Comparison of ENCODE assay signal across 19 cellular contexts in genomic region chr2:134504586-134505336, GRCh38.
DNase-seq lines count a peak whose midpoint lies in the region; ATAC-seq and TF ChIP-seq lines count a peak whose summit lies in the region.
"Had no signal": no experiment of that assay in that cellular context is flagged by ENCODE, and none has a peak within 500 bp of the region (broad histone marks: within the 10 kb centered on the region; RNA-seq: fewer than 3 reads in every experiment).

No MANE protein-coding gene starts in this region.

- peaks cover 11% of the 10 kb centered on the region for H3K27me3 Mint-ChIP-seq in MCF 10A (ENCODE audit: insufficient read depth, unreplicated experiment)
- H3K27me3 Mint-ChIP-seq in endothelial cell (ENCODE audit: unreplicated experiment): peaks cover 6% of the 10 kb centered on the region
- no peaks in the 10 kb centered on the region for H3K27me3 Mint-ChIP-seq in CD4-positive, alpha-beta T cell

- H3K27ac Mint-ChIP-seq in MCF 10A (ENCODE audit: low read depth, unreplicated experiment) (no peak overlapping the region), endothelial cell (ENCODE audit: unreplicated experiment) (no peak overlapping the region)
- H3K27ac Mint-ChIP-seq in CD4-positive, alpha-beta T cell: no peak overlapping the region

- TF ChIP-seq CTCF in MCF 10A (IDR thresholded peaks at IDR 0.05; ENCODE audit: unreplicated experiment): no peak
- TF ChIP-seq CTCF in breast epithelium (IDR thresholded peaks at IDR 0.05): no peak
- TF ChIP-seq CTCF in endothelial cell (IDR thresholded peaks at IDR 0.05; ENCODE audit: unreplicated experiment): no peak
- TF ChIP-seq CTCF in lower lobe of right lung (IDR thresholded peaks at IDR 0.05): no peak
- TF ChIP-seq CTCF in GM13976 (IDR thresholded peaks at IDR 0.05; ENCODE audit: borderline replicate concordance, control extremely low read depth, extremely low read depth, insufficient read depth, missing control alignments): no peak
- TF ChIP-seq CTCF in CD4-positive, alpha-beta T cell (IDR thresholded peaks at IDR 0.05): no peak
- no peak for TF ChIP-seq CTCF in heart left ventricle (IDR thresholded peaks at IDR 0.05)

- TF ChIP-seq POLR2A in breast epithelium (IDR thresholded peaks at IDR 0.05) (no peak), heart left ventricle (IDR thresholded peaks at IDR 0.05) (no peak)

- POLR2A ChIA-PET in MCF 10A (lab: Yijun Ruan, JAX): no interaction called here
- POLR2A ChIA-PET in CD4-positive, alpha-beta T cell (lab: Charles Lee): no interaction called here

- H3K36me3 Mint-ChIP-seq in MCF 10A (ENCODE audit: insufficient read depth, unreplicated experiment) (no peaks in the 10 kb centered on the region), endothelial cell (ENCODE audit: low read depth, unreplicated experiment) (peaks cover 41% of the 10 kb centered on the region)
- H3K36me3 Mint-ChIP-seq in CD4-positive, alpha-beta T cell (ENCODE audit: low read depth): no peaks in the 10 kb centered on the region

- ATAC-seq in lower lobe of right lung (peak; percentile 38 to 83), heart left ventricle (no peak)
- no peak for ATAC-seq in CD4-positive, alpha-beta T cell (ENCODE audit: poor library complexity)
- ATAC-seq: Right ventricle myocardium inferior had no signal

- no TSS peak for BruUV-seq in MCF 10A (replicated peaks; lab: Mats Ljungman, UMichigan)

- no peak overlapping the region for H3K27ac ChIP-seq in breast epithelium
- no peak overlapping the region for H3K27ac ChIP-seq in lower lobe of right lung
- no peak overlapping the region for H3K27ac ChIP-seq in CD4-positive, alpha-beta T cell (ENCODE audit: low read depth, low read length)
- no peak overlapping the region for H3K27ac ChIP-seq in heart left ventricle
- H3K27ac ChIP-seq: BLaER1, PC-9, SK-N-MC had no signal

- intact Hi-C loops in MCF 10A (cut with micrococcal nuclease) (no loop called here), breast epithelium (cut with DNase I; ENCODE audit: low total_unique reads) (no loop called here), lower lobe of right lung (cut with DNase I) (no loop called here), heart left ventricle (cut with DNase I) (no loop called here)
- intact Hi-C loops in CD4-positive, alpha-beta T cell (cut with DNase I, micrococcal nuclease): no loop called here

- peak; percentile 86 for DNase-seq in MCF 10A (ENCODE audit: unreplicated experiment)
- DNase-seq in breast epithelium (ENCODE audit: low spot score in 2 of 2): no peak
- no peak for DNase-seq in endothelial cell (ENCODE audit: low spot score)
- DNase-seq in lower lobe of right lung: no peak
- no peak for DNase-seq in GM13976 (ENCODE audit: low spot score)
- no peak for DNase-seq in CD4-positive, alpha-beta T cell
- DNase-seq in heart left ventricle: no peak
- DNase-seq: CD8-positive, alpha-beta memory T cell; DMS79 treated with DMSO at 0.1 percent for 48 hours; GOT3; MG63; NCI-H1092 treated with DMSO at 0.1 percent for 48 hours; NCI-H1694; NCI-H446; NCI-H748 treated with DMSO at 0.1 percent for 48 hours; PC-9 had no signal

- H3K4me1 Mint-ChIP-seq in MCF 10A (ENCODE audit: insufficient read depth, unreplicated experiment) (no peaks in the 10 kb centered on the region), endothelial cell (ENCODE audit: unreplicated experiment) (no peaks in the 10 kb centered on the region)
- H3K4me1 Mint-ChIP-seq in CD4-positive, alpha-beta T cell (ENCODE audit: low read depth): peaks cover 8% of the 10 kb centered on the region

- H3K9me3 ChIP-seq in breast epithelium (no peaks in the 10 kb centered on the region), lower lobe of right lung (no peaks in the 10 kb centered on the region), heart left ventricle (no peaks in the 10 kb centered on the region)
- H3K9me3 ChIP-seq in CD4-positive, alpha-beta T cell (ENCODE audit: control insufficient read depth, low read length): no peaks in the 10 kb centered on the region
- H3K9me3 ChIP-seq: BLaER1, MG63 had no signal

- CTCF ChIA-PET in MCF 10A (lab: Yijun Ruan, JAX): no interaction called here
- CTCF ChIA-PET in CD4-positive, alpha-beta T cell (lab: Charles Lee): no interaction called here

- H3K27me3 ChIP-seq in breast epithelium (no peaks in the 10 kb centered on the region), lower lobe of right lung (ENCODE audit: low read depth) (no peaks in the 10 kb centered on the region), heart left ventricle (no peaks in the 10 kb centered on the region)
- H3K27me3 ChIP-seq in CD4-positive, alpha-beta T cell (ENCODE audit: control insufficient read depth, insufficient read depth, low read length): no peaks in the 10 kb centered on the region
- H3K27me3 ChIP-seq: BLaER1, MG63 had no signal

- H3K4me3 ChIP-seq in breast epithelium (no peak overlapping the region), lower lobe of right lung (no peak overlapping the region), heart left ventricle (no peak overlapping the region)
- H3K4me3 ChIP-seq: BLaER1, MG63, PC-9, SK-N-MC had no signal

- H3K9me3 Mint-ChIP-seq in MCF 10A (ENCODE audit: unreplicated experiment) (peaks cover 11% of the 10 kb centered on the region), endothelial cell (ENCODE audit: unreplicated experiment) (no peaks in the 10 kb centered on the region)
- no peaks in the 10 kb centered on the region for H3K9me3 Mint-ChIP-seq in CD4-positive, alpha-beta T cell
- H3K9me3 Mint-ChIP-seq: CD8-positive, alpha-beta memory T cell had no signal

- no peaks in the 10 kb centered on the region for H3K4me1 ChIP-seq in breast epithelium
- H3K4me1 ChIP-seq in lower lobe of right lung: no peaks in the 10 kb centered on the region
- H3K4me1 ChIP-seq in heart left ventricle: peaks cover 0 to 5% (median 0%) of the 10 kb centered on the region in 12 donors

- 79 to 85% (median 82%) methylated on average over 5 of the region's 5 CpGs for WGBS in heart left ventricle, 4 donors

- H3K36me3 ChIP-seq in breast epithelium: no peaks in the 10 kb centered on the region
- H3K36me3 ChIP-seq in lower lobe of right lung: no peaks in the 10 kb centered on the region
- no peaks in the 10 kb centered on the region for H3K36me3 ChIP-seq in heart left ventricle
- H3K36me3 ChIP-seq: BLaER1, MG63 had no signal

- no peak overlapping the region for H3K4me3 Mint-ChIP-seq in MCF 10A (ENCODE audit: unreplicated experiment)
- peak overlapping the region; percentile 16 for H3K4me3 Mint-ChIP-seq in endothelial cell (ENCODE audit: unreplicated experiment)
- no peak overlapping the region for H3K4me3 Mint-ChIP-seq in CD4-positive, alpha-beta T cell
- H3K4me3 Mint-ChIP-seq: CD8-positive, alpha-beta memory T cell had no signal

- in situ Hi-C loops in GM13976 (cut with MboI; ENCODE audit: low sequenced_read_pairs, unreplicated experiment): no loop called here

Comparison
In these comparisons a context has a peak if more than half of its experiments do, and no peak if none do; other contexts are left out.
1. ATAC-seq: peak in lower lobe of right lung (2 of 2); none in CD4-positive, alpha-beta T cell (single experiment) and heart left ventricle (0 of 4).